ENCODE assay signal across 12 cellular contexts in genomic region chr2:239361311-239361642, GRCh38. TPM values are rescaled to one million over a fixed set of nuclear protein-coding genes. Genes with fewer than 3 reads are reported as not detected.
DNase-seq lines count a peak whose midpoint lies in the region; ATAC-seq and TF ChIP-seq lines count a peak whose summit lies in the region.
"Had no signal": no experiment of that assay in that cellular context is flagged by ENCODE, and none has a peak within 500 bp of the region (broad histone marks: within the 10 kb centered on the region; RNA-seq: fewer than 3 reads in every experiment).

No MANE protein-coding gene starts in this region.

- no peak overlapping the region for H3K23ac ChIP-seq in IMR-90 (ENCODE audit: low read depth, low read length)

- DNase-seq in IMR-90 (peak; percentile 41), brain microvascular endothelial cell (no peak), iPS-NIHi7 (ENCODE audit: extremely low spot score) (peak; percentile 54), smooth muscle cell of the brain vasculature (ENCODE audit: low read depth, low spot score) (peak; percentile 12), mammary epithelial cell (no peak), NCI-H2196 (lab: John Stamatoyannopoulos, UW; ENCODE audit: unreplicated experiment) (no peak)
- no peak for DNase-seq in stimulated activated CD4-positive, alpha-beta T cell treated with anti-CD3 and anti-CD28 coated beads, Interleukin-4, amount 100 ng/mL, for 4 hours
- DNase-seq: activated naive CD8-positive, alpha-beta T cell treated with anti-CD3 and anti-CD28 coated beads, Interleukin-2, amount 10 ng/mL, durations not matched to agents 7 days and 5 days; DMS 273 treated with DMSO at 0.1 percent for 48 hours; effector CD8-positive, alpha-beta T cell; PC-9 had no signal

- H3K27ac ChIP-seq in IMR-90 (ENCODE audit: insufficient read depth, low read length): no peak overlapping the region
- no peak overlapping the region for H3K27ac ChIP-seq in brain microvascular endothelial cell
- no peak overlapping the region for H3K27ac ChIP-seq in mammary epithelial cell (ENCODE audit: insufficient read depth, low read depth, low read length)
- H3K27ac ChIP-seq: PC-9 had no signal

- H2BK120ac ChIP-seq in IMR-90 (ENCODE audit: low read depth, low read length): no peak overlapping the region

- H3K36me3 ChIP-seq in IMR-90 (ENCODE audit: control insufficient read depth, insufficient read depth, low read length) (peaks cover 7% of the 10 kb centered on the region), brain microvascular endothelial cell (replicated peaks) (no peaks in the 10 kb centered on the region), mammary epithelial cell (ENCODE audit: insufficient read depth, low read length) (no peaks in the 10 kb centered on the region)

- H2BK20ac ChIP-seq in IMR-90 (ENCODE audit: low read depth, low read length): no peak overlapping the region

- BruUV-seq in IMR-90 (replicated peaks; lab: Mats Ljungman, UMichigan) (no TSS peak), mammary epithelial cell (replicated peaks; lab: Mats Ljungman, UMichigan) (no TSS peak)

- no peak overlapping the region for H2AFZ ChIP-seq in IMR-90 (replicated peaks; ENCODE audit: low read length, poor library complexity)
- H2AFZ ChIP-seq in mammary epithelial cell (ENCODE audit: low read depth, low read length): no peak overlapping the region
- H2AFZ ChIP-seq: PC-9 had no signal

- no peak overlapping the region for H3K18ac ChIP-seq in IMR-90 (ENCODE audit: low read depth, low read length)

- no peak overlapping the region for H4K5ac ChIP-seq in IMR-90 (ENCODE audit: low read depth, low read length)

- H3K4ac ChIP-seq in IMR-90 (ENCODE audit: low read depth, low read length): no peak overlapping the region

- H3K27me3 ChIP-seq in IMR-90 (ENCODE audit: control insufficient read depth, insufficient read depth, low read length) (no peaks in the 10 kb centered on the region), brain microvascular endothelial cell (replicated peaks) (no peaks in the 10 kb centered on the region), mammary epithelial cell (ENCODE audit: insufficient read depth, low read length) (no peaks in the 10 kb centered on the region)

- H3K9ac ChIP-seq in IMR-90 (ENCODE audit: low read depth, low read length) (no peak overlapping the region), mammary epithelial cell (ENCODE audit: insufficient read depth, low read length) (no peak overlapping the region)

- TF ChIP-seq POLR2A in IMR-90 (IDR thresholded peaks at IDR 0.05; ENCODE audit: low read depth, low read length): no peak

- POLR2A ChIA-PET in IMR-90 (lab: Charles Lee; ENCODE audit: unreplicated experiment): no interaction called here

- H2AK9ac ChIP-seq in IMR-90 (replicated peaks; ENCODE audit: low read depth, low read length, poor library complexity): no peak overlapping the region

- no peak overlapping the region for H2AK5ac ChIP-seq in IMR-90 (ENCODE audit: low read depth, low read length)

- H4K91ac ChIP-seq in IMR-90 (ENCODE audit: insufficient read depth, low read depth, low read length): no peak overlapping the region

- peak; percentile 45 for TF ChIP-seq CTCF in IMR-90 (conservative IDR thresholded peaks at IDR 0.05; ENCODE audit: low read depth, low read length)
- TF ChIP-seq CTCF in brain microvascular endothelial cell (IDR thresholded peaks at IDR 0.05; ENCODE audit: low read depth, low read length, missing control alignments): peak; percentile 63
- peak in 1 of 2 donors; percentile 12 for TF ChIP-seq CTCF in mammary epithelial cell (conservative IDR thresholded peaks at IDR 0.05 in 1 of 2, IDR thresholded peaks at IDR 0.05 in 1 of 2; ENCODE audit: extremely low read depth in 1 of 2, insufficient read depth in 1 of 2, low read depth in 1 of 2, low read length in 2 of 2)

- no peak overlapping the region for H3K4me2 ChIP-seq in IMR-90 (ENCODE audit: low read depth, low read length)
- no peak overlapping the region for H3K4me2 ChIP-seq in mammary epithelial cell (ENCODE audit: insufficient read depth, low read depth, low read length)
- H3K4me2 ChIP-seq: PC-9 had no signal

- H3K9me3 ChIP-seq in IMR-90 (ENCODE audit: control insufficient read depth, insufficient read depth, low read length) (no peaks in the 10 kb centered on the region), mammary epithelial cell (replicated peaks; ENCODE audit: insufficient read depth, low read length) (no peaks in the 10 kb centered on the region)

- no peak overlapping the region for H3K4me3 ChIP-seq in IMR-90 (ENCODE audit: insufficient read depth, low read depth, low read length)
- no peak overlapping the region for H3K4me3 ChIP-seq in brain microvascular endothelial cell (ENCODE audit: low read depth, low read length)
- no peak overlapping the region for H3K4me3 ChIP-seq in mammary epithelial cell (replicated peaks in 1 of 3; ENCODE audit: insufficient read depth in 1 of 3, low read depth in 2 of 3, low read length in 3 of 3)
- H3K4me3 ChIP-seq: PC-9 had no signal

- peaks cover 28% of the 10 kb centered on the region for H4K20me1 ChIP-seq in IMR-90 (ENCODE audit: insufficient read depth, low read length)
- no peaks in the 10 kb centered on the region for H4K20me1 ChIP-seq in mammary epithelial cell (ENCODE audit: insufficient read depth, low read length)

- CTCF ChIA-PET in IMR-90 (lab: Yijun Ruan, JAX): no interaction called here
- CTCF ChIA-PET in mammary epithelial cell (lab: Charles Lee; ENCODE audit: low non-redundant PET): no interaction called here

- peaks cover 9% of the 10 kb centered on the region; the same call in 1 of the 2 replicates for H3K4me1 ChIP-seq in IMR-90 (ENCODE audit: control insufficient read depth, insufficient read depth, low read length)
- H3K4me1 ChIP-seq in mammary epithelial cell (ENCODE audit: insufficient read depth, low read length): no peaks in the 10 kb centered on the region

- dilution Hi-C loops in IMR-90 (cut with HindIII; ENCODE audit: low sequenced_read_pairs, unreplicated experiment): no loop called here
- dilution Hi-C loops in mammary epithelial cell (cut with HindIII; ENCODE audit: low sequenced_read_pairs): no loop called here

- in situ Hi-C loops in IMR-90 (cut with MboI; ENCODE audit: low sequenced_read_pairs): no loop called here
- in situ Hi-C loops in brain microvascular endothelial cell (cut with HindIII; ENCODE audit: low pct_ligation_motif_present, low sequenced_read_pairs): no loop called here
- in situ Hi-C loops in mammary epithelial cell (cut with MboI; ENCODE audit: low sequenced_read_pairs in 2 of 2): no loop called here

- H3K14ac ChIP-seq in IMR-90 (replicated peaks; ENCODE audit: low read depth, low read length): no peak overlapping the region

- H3K56ac ChIP-seq in IMR-90 (ENCODE audit: extremely low read depth, insufficient read depth, low read length): no peak overlapping the region

- intact Hi-C loops in IMR-90 (cut with micrococcal nuclease): no loop called here
- intact Hi-C loops in mammary epithelial cell (cut with micrococcal nuclease): no loop called here

- H3K9me1 ChIP-seq in IMR-90 (ENCODE audit: insufficient read depth, low read length): peaks cover 23% of the 10 kb centered on the region

- peak; percentile 39 for TF ChIP-seq RAD21 in IMR-90 (IDR thresholded peaks at IDR 0.05; ENCODE audit: low read length)

- no peak overlapping the region for H2BK5ac ChIP-seq in IMR-90 (ENCODE audit: low read depth, low read length, poor library complexity, severe bottlenecking)

- no peak overlapping the region for H2BK15ac ChIP-seq in IMR-90 (ENCODE audit: low read depth, low read length)

- peaks cover 21% of the 10 kb centered on the region for H3K79me2 ChIP-seq in mammary epithelial cell (ENCODE audit: insufficient read depth, low read length)

- H4K8ac ChIP-seq in IMR-90 (ENCODE audit: low read depth in 2 of 2, low read length in 2 of 2): no peak overlapping the region

- peaks cover 41 to 85% of the 10 kb centered on the region in 2 experiments for H3K79me1 ChIP-seq in IMR-90 (ENCODE audit: low read depth in 1 of 2, low read length in 2 of 2)

- WGBS in IMR-90 (ENCODE audit: extremely low coverage in 2 of 2, insufficient read length in 1 of 2), 2 experiments: no CpG with 5 or more reads among the region's 3 CpGs
- WGBS in mammary epithelial cell (ENCODE audit: low coverage, missing lambda C conversion rate): 96% methylated on average over 3 of the region's 3 CpGs

- peak; percentile 86 for ATAC-seq in IMR-90 (ENCODE audit: low read depth)
- ATAC-seq: HCT116 had no signal

TF ChIP-seq in IMR-90, 13 proteins besides CTCF, POLR2A, EP300 and RAD21:
- TF ChIP-seq MAZ (IDR thresholded peaks at IDR 0.05; ENCODE audit: borderline replicate concordance, low read depth, low read length) (no peak), SMC3 (IDR thresholded peaks at IDR 0.05; ENCODE audit: low read depth, low read length) (0 out of 2 replicates have a peak, but pooled peaks have one; percentile 17), USF2 (IDR thresholded peaks at IDR 0.05; ENCODE audit: low read depth, low read length) (no peak)

RNA-seq across cellular contexts. Expression of gene HDAC4, which starts 39.5 kb away (rescaled TPM):
- 3.3 and 7.2 TPM in 2 replicates for total RNA-seq in IMR-90 (2012; rRNA removed)
- polyA plus RNA-seq in IMR-90 (2012; rRNA removed): 4.1 and 7.4 TPM in 2 replicates
- polyA plus RNA-seq in IMR-90 (2012; cell fraction: cytosol; rRNA removed): 1.3 and 7.1 TPM in 2 replicates
- 24.5 and 34.9 TPM in 2 replicates for polyA plus RNA-seq in IMR-90 (2012; cell fraction: nucleus; rRNA removed; ENCODE audit: low replicate concordance)
- 10 to 100 TPM; 18.4 to 20.2 TPM for total RNA-seq in mammary epithelial cell
- 8.9 TPM for polyA plus RNA-seq in mammary epithelial cell
- polyA minus RNA-seq in mammary epithelial cell: 12.6 TPM

Comparison
In these comparisons a context has a peak if more than half of its experiments do, and no peak if none do; other contexts are left out.
1. DNase-seq: peak in IMR-90 (single experiment), iPS-NIHi7 (single experiment) and smooth muscle cell of the brain vasculature (single experiment); none in brain microvascular endothelial cell (single experiment), stimulated activated CD4-positive, alpha-beta T cell treated with anti-CD3 and anti-CD28 coated beads, Interleukin-4, amount 100 ng/mL, for 4 hours (0 of 2), mammary epithelial cell (single experiment) and NCI-H2196 (single experiment).